In genomic region chr3:71206305-71206704, GRCh38 we compare ENCODE assay signal across 1 cellular context.
TF ChIP-seq lines count a peak whose summit lies in the region.

No MANE protein-coding gene starts in this region.

TF ChIP-seq in WTC11, 78 proteins besides CTCF, POLR2A, EP300 and RAD21 (continued from another document):
- TF ChIP-seq ZSCAN18 (CRISPR knock-in tag; IDR thresholded peaks at IDR 0.05) (no peak), NFATC4 (CRISPR knock-in tag; IDR thresholded peaks at IDR 0.05) (no peak), MYBL2 (CRISPR knock-in tag; IDR thresholded peaks at IDR 0.05) (no peak), ETV6 (CRISPR knock-in tag; IDR thresholded peaks at IDR 0.05) (no peak), ATF6 (CRISPR knock-in tag; IDR thresholded peaks at IDR 0.05) (no peak), FOXP4 (CRISPR knock-in tag; IDR thresholded peaks at IDR 0.05) (no peak), AR (CRISPR knock-in tag; IDR thresholded peaks at IDR 0.05) (no peak)
